ENCODE assay signal across 1 cellular context in genomic region chr6:27864906-27865883, GRCh38.
TF ChIP-seq lines count a peak whose summit lies in the region.

No MANE protein-coding gene starts in this region.

TF ChIP-seq in SK-N-SH treated with all-trans-retinoic acid at 6 μM for 48 hours, 23 proteins besides CTCF, POLR2A, EP300 and RAD21 (continued from another document):
- TF ChIP-seq TSHZ2 (CRISPR knock-in tag; IDR thresholded peaks at IDR 0.05) (no peak; the same call in 1 of the 2 replicates), GLIS3 (CRISPR knock-in tag; IDR thresholded peaks at IDR 0.05) (no peak), PATZ1 (CRISPR knock-in tag; IDR thresholded peaks at IDR 0.05; ENCODE audit: borderline replicate concordance) (no peak), ARNTL (CRISPR knock-in tag; IDR thresholded peaks at IDR 0.05; ENCODE audit: borderline replicate concordance, low read depth) (peak; percentile 82; the same call in 1 of the 2 replicates), ZFP3 (CRISPR knock-in tag; IDR thresholded peaks at IDR 0.05) (peak; percentile 64; the same call in 1 of the 2 replicates), OSR1 (CRISPR knock-in tag; IDR thresholded peaks at IDR 0.05) (no peak), RARB (CRISPR knock-in tag; IDR thresholded peaks at IDR 0.05) (no peak), SNAI2 (CRISPR knock-in tag; IDR thresholded peaks at IDR 0.05) (peak; percentile 97)
